7 cellular contexts compared by ENCODE assay signal in genomic region chr6:11324453-11325023, GRCh38.
DNase-seq lines count a peak whose midpoint lies in the region; ATAC-seq lines count a peak whose summit lies in the region.

No MANE protein-coding gene starts in this region.

- DNase-seq in activated T-helper 9 cell treated with anti-CD3 and anti-CD28 coated beads, Interleukin-2, amount 50 U/mL, for 16 hours (ENCODE audit: low read depth) = peak; percentile 33
- DNase-seq in stimulated activated CD8-positive, alpha-beta memory T cell treated with anti-CD3 and anti-CD28 coated beads, Interleukin-2, amount 100 ng/mL, for 48 hours (ENCODE audit: low read depth in 2 of 2) = peak; percentile 25
- DNase-seq in left lobe of liver (ENCODE audit: low spot score) (no peak), NCI-H2081 (lab: John Stamatoyannopoulos, UW) (no peak), NCI-H1092 (lab: John Stamatoyannopoulos, UW) (no peak)

- ATAC-seq in GM19397 (IDR thresholded peaks at IDR 0.05; ENCODE audit: unreplicated experiment) (peak; percentile 58), HG03066 (IDR thresholded peaks at IDR 0.05; ENCODE audit: low read depth, unreplicated experiment) (peak; percentile 89), left lobe of liver (no peak)

Comparison
In these comparisons a context has a peak if more than half of its experiments do, and no peak if none do; other contexts are left out.
1. DNase-seq: peak in activated T-helper 9 cell treated with anti-CD3 and anti-CD28 coated beads, Interleukin-2, amount 50 U/mL, for 16 hours (single experiment) and stimulated activated CD8-positive, alpha-beta memory T cell treated with anti-CD3 and anti-CD28 coated beads, Interleukin-2, amount 100 ng/mL, for 48 hours (2 of 2); none in left lobe of liver (single experiment), NCI-H2081 (0 of 2) and NCI-H1092 (single experiment).